In genomic region chr11:8309311-8309710, GRCh38 we compare ENCODE assay signal across 26 cellular contexts. TPM values are rescaled to one million over a fixed set of nuclear protein-coding genes. Genes with fewer than 3 reads are reported as not detected.
DNase-seq lines count a peak whose midpoint lies in the region; ATAC-seq, FAIRE-seq and TF ChIP-seq lines count a peak whose summit lies in the region.
"Had no signal": no experiment of that assay in that cellular context is flagged by ENCODE, and none has a peak within 500 bp of the region (broad histone marks: within the 10 kb centered on the region; RNA-seq: fewer than 3 reads in every experiment).

No MANE protein-coding gene starts in this region.

- peaks cover 14% of the 10 kb centered on the region for H3K4me1 Mint-ChIP-seq in activated CD8-positive, alpha-beta T cell treated with anti-CD3 and anti-CD28 coated beads, Interleukin-2, amount 10 ng/mL, durations not matched to agents 7 days and 5 days (ENCODE audit: low read depth)
- H3K4me1 Mint-ChIP-seq in activated CD8-positive, alpha-beta T cell treated with anti-CD3 and anti-CD28 coated beads for 36 hours (ENCODE audit: low read depth), result no peaks in the 10 kb centered on the region
- H3K4me1 Mint-ChIP-seq in stimulated activated naive CD8-positive, alpha-beta T cell treated with anti-CD3 and anti-CD28 coated beads, Interleukin-15, amount 100 ng/mL, for 72 hours, result no peaks in the 10 kb centered on the region
- no peaks in the 10 kb centered on the region for H3K4me1 Mint-ChIP-seq in activated naive CD8-positive, alpha-beta T cell treated with anti-CD3 and anti-CD28 coated beads for 36 hours
- H3K4me1 Mint-ChIP-seq: B cell; CD8-positive, alpha-beta memory T cell had no signal

- no peaks in the 10 kb centered on the region for H3K27me3 Mint-ChIP-seq in activated CD8-positive, alpha-beta T cell treated with anti-CD3 and anti-CD28 coated beads, Interleukin-2, amount 10 ng/mL, durations not matched to agents 7 days and 5 days (ENCODE audit: low read depth)
- H3K27me3 Mint-ChIP-seq in activated CD8-positive, alpha-beta T cell treated with anti-CD3 and anti-CD28 coated beads for 36 hours, result no peaks in the 10 kb centered on the region
- peaks cover 6% of the 10 kb centered on the region for H3K27me3 Mint-ChIP-seq in stimulated activated naive CD8-positive, alpha-beta T cell treated with anti-CD3 and anti-CD28 coated beads, Interleukin-15, amount 100 ng/mL, for 72 hours
- H3K27me3 Mint-ChIP-seq in activated naive CD8-positive, alpha-beta T cell treated with anti-CD3 and anti-CD28 coated beads for 36 hours, result no peaks in the 10 kb centered on the region
- H3K27me3 Mint-ChIP-seq: B cell; CD4-positive, alpha-beta T cell had no signal

- peaks cover 6% of the 10 kb centered on the region for H3K9me3 Mint-ChIP-seq in activated CD8-positive, alpha-beta T cell treated with anti-CD3 and anti-CD28 coated beads, Interleukin-2, amount 10 ng/mL, durations not matched to agents 7 days and 5 days (ENCODE audit: insufficient read depth)
- peaks cover 3% of the 10 kb centered on the region for H3K9me3 Mint-ChIP-seq in activated CD8-positive, alpha-beta T cell treated with anti-CD3 and anti-CD28 coated beads for 36 hours
- H3K9me3 Mint-ChIP-seq in stimulated activated naive CD8-positive, alpha-beta T cell treated with anti-CD3 and anti-CD28 coated beads, Interleukin-15, amount 100 ng/mL, for 72 hours, result peaks cover 5 to 7% of the 10 kb centered on the region in 2 donors
- H3K9me3 Mint-ChIP-seq in activated naive CD8-positive, alpha-beta T cell treated with anti-CD3 and anti-CD28 coated beads for 36 hours, result no peaks in the 10 kb centered on the region

- CTCF ChIA-PET in activated CD8-positive, alpha-beta T cell treated with anti-CD3 and anti-CD28 coated beads, Interleukin-2, amount 10 ng/mL, durations not matched to agents 7 days and 5 days (lab: Charles Lee), result no interaction called here
- CTCF ChIA-PET in activated CD8-positive, alpha-beta T cell treated with anti-CD3 and anti-CD28 coated beads for 36 hours (lab: Charles Lee), result no interaction called here

- POLR2A ChIA-PET in activated CD8-positive, alpha-beta T cell treated with anti-CD3 and anti-CD28 coated beads, Interleukin-2, amount 10 ng/mL, durations not matched to agents 7 days and 5 days (lab: Charles Lee), result no interaction called here
- POLR2A ChIA-PET in activated CD8-positive, alpha-beta T cell treated with anti-CD3 and anti-CD28 coated beads for 36 hours (lab: Charles Lee), result no interaction called here

- no peaks in the 10 kb centered on the region for H3K36me3 ChIP-seq in kidney (ENCODE audit: control insufficient read depth in 1 of 2, insufficient read depth in 2 of 2, low read length in 2 of 2)
- H3K36me3 ChIP-seq: BLaER1, HAP-1 had no signal

- no peak for FAIRE-seq in kidney (lab: Jason Lieb, UNC)
- FAIRE-seq: A204.1, D721Med, GM12878, GM18507, H54 had no signal

- no peak overlapping the region for H3K4me3 Mint-ChIP-seq in activated CD8-positive, alpha-beta T cell treated with anti-CD3 and anti-CD28 coated beads, Interleukin-2, amount 10 ng/mL, durations not matched to agents 7 days and 5 days
- H3K4me3 Mint-ChIP-seq in activated CD8-positive, alpha-beta T cell treated with anti-CD3 and anti-CD28 coated beads for 36 hours, result no peak overlapping the region
- no peak overlapping the region for H3K4me3 Mint-ChIP-seq in stimulated activated naive CD8-positive, alpha-beta T cell treated with anti-CD3 and anti-CD28 coated beads, Interleukin-15, amount 100 ng/mL, for 72 hours
- no peak overlapping the region for H3K4me3 Mint-ChIP-seq in activated naive CD8-positive, alpha-beta T cell treated with anti-CD3 and anti-CD28 coated beads for 36 hours
- H3K4me3 Mint-ChIP-seq: B cell; CD4-positive, alpha-beta T cell; CD8-positive, alpha-beta memory T cell; HFFc6 had no signal

- no peak overlapping the region for H3K9ac ChIP-seq in kidney (ENCODE audit: low read length in 2 of 2)
- H3K9ac ChIP-seq: BLaER1 had no signal

- H3K4me3 ChIP-seq in kidney (ENCODE audit: low read length in 2 of 2), result no peak overlapping the region
- H3K4me3 ChIP-seq: BLaER1, GM12878, HAP-1 had no signal

- H3K4me1 ChIP-seq in kidney (ENCODE audit: control insufficient read depth in 1 of 2, insufficient read depth in 1 of 2, low read depth in 1 of 2, low read length in 2 of 2), result no peaks in the 10 kb centered on the region
- H3K4me1 ChIP-seq: BLaER1, HAP-1 had no signal

- H3K27ac ChIP-seq in kidney (ENCODE audit: low read depth in 2 of 2, low read length in 2 of 2), result no peak overlapping the region
- H3K27ac ChIP-seq: 22Rv1, BLaER1, C4-2B had no signal

- intact Hi-C loops in activated CD8-positive, alpha-beta T cell treated with anti-CD3 and anti-CD28 coated beads for 36 hours (cut with micrococcal nuclease), result no loop called here
- intact Hi-C loops in kidney (cut with DNase I), result no loop called here

- no peak overlapping the region for H3K27ac Mint-ChIP-seq in activated CD8-positive, alpha-beta T cell treated with anti-CD3 and anti-CD28 coated beads, Interleukin-2, amount 10 ng/mL, durations not matched to agents 7 days and 5 days
- H3K27ac Mint-ChIP-seq in activated CD8-positive, alpha-beta T cell treated with anti-CD3 and anti-CD28 coated beads for 36 hours, result no peak overlapping the region
- H3K27ac Mint-ChIP-seq in stimulated activated naive CD8-positive, alpha-beta T cell treated with anti-CD3 and anti-CD28 coated beads, Interleukin-15, amount 100 ng/mL, for 72 hours, result no peak overlapping the region
- no peak overlapping the region for H3K27ac Mint-ChIP-seq in activated naive CD8-positive, alpha-beta T cell treated with anti-CD3 and anti-CD28 coated beads for 36 hours
- H3K27ac Mint-ChIP-seq: B cell; CD4-positive, alpha-beta T cell; HFFc6 had no signal

- DNase-seq in activated CD8-positive, alpha-beta T cell treated with anti-CD3 and anti-CD28 coated beads, Interleukin-2, amount 10 ng/mL, durations not matched to agents 7 days and 5 days, result peak; percentile 21
- no peak for DNase-seq in activated CD8-positive, alpha-beta T cell treated with anti-CD3 and anti-CD28 coated beads for 36 hours
- DNase-seq in stimulated activated naive CD8-positive, alpha-beta T cell treated with anti-CD3 and anti-CD28 coated beads, Interleukin-15, amount 100 ng/mL, for 72 hours, result no peak
- DNase-seq in stimulated activated naive CD8-positive, alpha-beta T cell treated with anti-CD3 and anti-CD28 coated beads, Interleukin-15, Interleukin-2, amounts not matched to agents 100 U/mL and 50 U/mL, for 24 hours, result no peak
- DNase-seq in kidney (peak; percentile 12), occipital lobe (lab: John Stamatoyannopoulos, UW) (no peak)
- no peak for DNase-seq in activated naive CD8-positive, alpha-beta T cell treated with anti-CD3 and anti-CD28 coated beads for 36 hours
- DNase-seq: CD4-positive, alpha-beta T cell; CD8-positive, alpha-beta memory T cell; DMS 273 treated with DMSO at 0.1 percent for 48 hours; DMS79; EL; GDM1; GOT3; HFFc6 had no signal

- no peaks in the 10 kb centered on the region for H3K9me3 ChIP-seq in kidney (ENCODE audit: control insufficient read depth in 1 of 2, low read length in 2 of 2)
- H3K9me3 ChIP-seq: HAP-1 had no signal

- H3K36me3 Mint-ChIP-seq in activated CD8-positive, alpha-beta T cell treated with anti-CD3 and anti-CD28 coated beads, Interleukin-2, amount 10 ng/mL, durations not matched to agents 7 days and 5 days (ENCODE audit: low read depth), result no peaks in the 10 kb centered on the region
- H3K36me3 Mint-ChIP-seq in activated CD8-positive, alpha-beta T cell treated with anti-CD3 and anti-CD28 coated beads for 36 hours (ENCODE audit: low read depth), result peaks cover 1% of the 10 kb centered on the region
- no peaks in the 10 kb centered on the region for H3K36me3 Mint-ChIP-seq in activated naive CD8-positive, alpha-beta T cell treated with anti-CD3 and anti-CD28 coated beads for 36 hours
- H3K36me3 Mint-ChIP-seq: CD8-positive, alpha-beta memory T cell had no signal

- TF ChIP-seq CTCF in activated CD8-positive, alpha-beta T cell treated with anti-CD3 and anti-CD28 coated beads for 36 hours (IDR thresholded peaks at IDR 0.05), result no peak
- TF ChIP-seq CTCF in kidney (IDR thresholded peaks at IDR 0.05; ENCODE audit: borderline replicate concordance, extremely low read depth, insufficient read depth), result no peak

- no peak for ATAC-seq in activated CD8-positive, alpha-beta T cell treated with anti-CD3 and anti-CD28 coated beads, Interleukin-2, amount 10 ng/mL, durations not matched to agents 7 days and 5 days
- no peak for ATAC-seq in activated CD8-positive, alpha-beta T cell treated with anti-CD3 and anti-CD28 coated beads for 36 hours
- ATAC-seq in stimulated activated naive CD8-positive, alpha-beta T cell treated with anti-CD3 and anti-CD28 coated beads, Interleukin-15, amount 100 ng/mL, for 72 hours, result peak; percentile 24
- ATAC-seq in stimulated activated naive CD8-positive, alpha-beta T cell treated with anti-CD3 and anti-CD28 coated beads, Interleukin-15, Interleukin-2, amounts not matched to agents 100 U/mL and 50 U/mL, for 24 hours, result no peak

RNA-seq across cellular contexts. Expression of gene LMO1, which starts 45.6 kb away (rescaled TPM):
- not detected for total RNA-seq in activated CD8-positive, alpha-beta T cell treated with anti-CD3 and anti-CD28 coated beads, Interleukin-2, amount 10 ng/mL, durations not matched to agents 7 days and 5 days
- not detected for total RNA-seq in activated CD8-positive, alpha-beta T cell treated with anti-CD3 and anti-CD28 coated beads for 36 hours
- total RNA-seq in kidney, result not detected
- polyA plus RNA-seq in kidney (ENCODE audit: insufficient read depth, low read depth, low replicate concordance), result 0.95 TPM
- total RNA-seq in activated naive CD8-positive, alpha-beta T cell treated with anti-CD3 and anti-CD28 coated beads for 36 hours, result not detected
- 1.9 TPM for total RNA-seq in occipital lobe
- total RNA-seq: B cell; CD4-positive, alpha-beta T cell; CD8-positive, alpha-beta memory T cell; GM12878; HFFc6 had no signal
- polyA plus RNA-seq: AG04450, GM12878 had no signal

Comparison
In these comparisons a context has a peak if more than half of its experiments do, and no peak if none do; other contexts are left out.
1. DNase-seq: peak in activated CD8-positive, alpha-beta T cell treated with anti-CD3 and anti-CD28 coated beads, Interleukin-2, amount 10 ng/mL, durations not matched to agents 7 days and 5 days (single experiment) and kidney (single experiment); none in activated CD8-positive, alpha-beta T cell treated with anti-CD3 and anti-CD28 coated beads for 36 hours (single experiment), stimulated activated naive CD8-positive, alpha-beta T cell treated with anti-CD3 and anti-CD28 coated beads, Interleukin-15, amount 100 ng/mL, for 72 hours (0 of 2), stimulated activated naive CD8-positive, alpha-beta T cell treated with anti-CD3 and anti-CD28 coated beads, Interleukin-15, Interleukin-2, amounts not matched to agents 100 U/mL and 50 U/mL, for 24 hours (single experiment), activated naive CD8-positive, alpha-beta T cell treated with anti-CD3 and anti-CD28 coated beads for 36 hours (single experiment) and occipital lobe (single experiment).